ENCODE assay signal across 9 cellular contexts in the genomic region with DNA sequence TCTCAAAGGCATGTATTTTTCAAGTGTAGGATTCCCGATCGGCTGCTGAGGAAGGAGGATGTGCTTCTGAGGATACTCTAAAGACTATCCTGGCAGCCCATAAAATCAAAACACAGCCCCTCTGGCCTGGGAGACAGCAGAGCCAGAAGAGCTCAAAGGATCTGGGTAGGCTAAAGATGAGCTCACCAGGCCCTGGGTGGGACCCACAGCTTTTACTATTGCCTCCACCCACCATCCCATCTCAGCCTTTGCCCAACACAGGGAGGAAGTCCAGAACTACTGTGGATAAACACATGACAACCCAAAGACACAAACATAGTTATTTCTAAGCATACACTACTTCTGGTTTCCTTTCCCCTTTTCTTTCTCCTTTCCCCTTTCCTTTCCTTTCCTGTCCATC.
DNase-seq lines count a peak whose midpoint lies in the region; ATAC-seq and TF ChIP-seq lines count a peak whose summit lies in the region.
"Had no signal": no experiment of that assay in that cellular context is flagged by ENCODE, and none has a peak within 500 bp of the region (broad histone marks: within the 10 kb centered on the region; RNA-seq: fewer than 3 reads in every experiment).

No MANE protein-coding gene starts in this region.

- H3K4me1 ChIP-seq in esophagus squamous epithelium (peaks cover 5 to 71% (median 51%) of the 10 kb centered on the region in 3 donors), mesodermal cell (ENCODE audit: control insufficient read depth, insufficient read depth, low read length, poor library complexity, severe bottlenecking) (no peaks in the 10 kb centered on the region), thoracic aorta (ENCODE audit: control insufficient read depth in 1 of 2, low read depth in 2 of 2) (peaks cover 52 to 83% of the 10 kb centered on the region in 2 donors)
- H3K4me1 ChIP-seq in CD8-positive, alpha-beta memory T cell (ENCODE audit: insufficient read depth, low read length) = no peaks in the 10 kb centered on the region

- peak; percentile 32 for DNase-seq in NCI-H226
- DNase-seq in esophagus squamous epithelium (lab: John Stamatoyannopoulos, UW) = no peak
- no peak for DNase-seq in thoracic aorta (ENCODE audit: low spot score)
- DNase-seq in amniotic stem cell (lab: John Stamatoyannopoulos, UW) = no peak
- DNase-seq in GM03348 (ENCODE audit: low spot score) = no peak
- DNase-seq in CD8-positive, alpha-beta memory T cell = no peak
- no peak for DNase-seq in GM10266 (ENCODE audit: extremely low spot score)
- DNase-seq: activated gamma-delta T cell treated with Interleukin-2 at 50 U/mL for 16 hours had no signal

- peaks cover 4 to 10% (median 6%) of the 10 kb centered on the region in 3 donors for H3K4me1 Mint-ChIP-seq in CD8-positive, alpha-beta memory T cell

- POLR2A ChIA-PET in CD8-positive, alpha-beta memory T cell (lab: Charles Lee) = no interaction called here

- 82% methylated on average over 2 of the region's 2 CpGs; no CpG with 5 or more reads in 1 of the 2 donors for WGBS in esophagus squamous epithelium, 2 donors
- no CpG with 5 or more reads among the region's 2 CpGs for WGBS in mesodermal cell (ENCODE audit: insufficient coverage in 2 of 2), 2 experiments

- no peaks in the 10 kb centered on the region for H3K9me3 Mint-ChIP-seq in CD8-positive, alpha-beta memory T cell

- H3K27me3 Mint-ChIP-seq in CD8-positive, alpha-beta memory T cell = peaks cover 0 to 3% of the 10 kb centered on the region in 2 donors

- H3K27ac ChIP-seq in esophagus squamous epithelium (peak overlapping the region; percentile 32 to 86 (median 70)), mesodermal cell (ENCODE audit: low read depth, low read length, severe bottlenecking) (peak overlapping the region; percentile 46), thoracic aorta (peak overlapping the region; percentile 52 to 80)
- H3K27ac ChIP-seq in CD8-positive, alpha-beta memory T cell (ENCODE audit: low read depth, low read length) = no peak overlapping the region

- H3K4me3 ChIP-seq in esophagus squamous epithelium (no peak overlapping the region), mesodermal cell (ENCODE audit: extremely low read depth, insufficient read depth, low read length, poor library complexity, severe bottlenecking) (no peak overlapping the region), thoracic aorta (no peak overlapping the region)
- no peak overlapping the region for H3K4me3 ChIP-seq in CD8-positive, alpha-beta memory T cell (ENCODE audit: low read length)

- TF ChIP-seq POLR2A in esophagus squamous epithelium (IDR thresholded peaks at IDR 0.05) = no peak

- H3K27me3 ChIP-seq in esophagus squamous epithelium (no peaks in the 10 kb centered on the region), thoracic aorta (replicated peaks; ENCODE audit: insufficient read depth) (no peaks in the 10 kb centered on the region)
- no peaks in the 10 kb centered on the region for H3K27me3 ChIP-seq in CD8-positive, alpha-beta memory T cell (ENCODE audit: insufficient read depth, low read length, poor library complexity, severe bottlenecking)

- H3K4me3 Mint-ChIP-seq in CD8-positive, alpha-beta memory T cell = no peak overlapping the region

- TF ChIP-seq CTCF in esophagus squamous epithelium (IDR thresholded peaks at IDR 0.05) (no peak), thoracic aorta (IDR thresholded peaks at IDR 0.05) (no peak), GM10266 (IDR thresholded peaks at IDR 0.05; ENCODE audit: control insufficient read depth, insufficient read depth, low read depth, missing control alignments) (no peak)

- peak overlapping the region in 1 of 8 donors; percentile 33 for H3K27ac Mint-ChIP-seq in CD8-positive, alpha-beta memory T cell

- intact Hi-C loops in esophagus squamous epithelium (cut with DNase I) = no loop called here

- ATAC-seq in thoracic aorta (ENCODE audit: insufficient number of reproducible peaks, low FRiP score, low read depth) = no peak

- peaks cover 4 to 23% (median 13%) of the 10 kb centered on the region in 3 donors for H3K36me3 Mint-ChIP-seq in CD8-positive, alpha-beta memory T cell

- H3K36me3 ChIP-seq in esophagus squamous epithelium (no peaks in the 10 kb centered on the region), mesodermal cell (ENCODE audit: control insufficient read depth, insufficient read depth, low read length) (no peaks in the 10 kb centered on the region), thoracic aorta (no peaks in the 10 kb centered on the region)
- H3K36me3 ChIP-seq in CD8-positive, alpha-beta memory T cell (ENCODE audit: insufficient read depth, low read length) = no peaks in the 10 kb centered on the region

- H3K9me3 ChIP-seq in esophagus squamous epithelium (no peaks in the 10 kb centered on the region), mesodermal cell (ENCODE audit: control insufficient read depth, low read length) (no peaks in the 10 kb centered on the region), thoracic aorta (no peaks in the 10 kb centered on the region)
- no peaks in the 10 kb centered on the region for H3K9me3 ChIP-seq in CD8-positive, alpha-beta memory T cell (ENCODE audit: low read length)

- CTCF ChIA-PET in CD8-positive, alpha-beta memory T cell (lab: Charles Lee) = no interaction called here
